ENCODE assay signal across 18 cellular contexts in the genomic region with DNA sequence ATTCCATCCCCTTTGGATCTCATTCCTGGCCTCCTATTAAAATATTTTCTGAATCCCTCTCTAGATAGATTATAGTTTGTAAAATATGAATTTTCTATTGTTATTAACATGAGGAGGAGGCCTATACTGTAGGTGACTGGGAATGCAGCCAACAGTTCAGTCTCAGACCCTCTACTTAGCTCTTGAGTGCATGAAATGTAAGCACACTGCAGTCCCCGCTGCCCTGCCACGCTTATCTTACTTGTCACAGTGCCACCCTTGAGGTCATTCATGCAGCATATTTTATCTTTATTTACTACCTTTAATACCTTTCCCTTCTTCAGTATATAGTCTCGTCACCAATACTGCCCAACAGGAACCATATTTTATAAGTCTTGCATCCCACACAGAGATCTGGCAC.
DNase-seq lines count a peak whose midpoint lies in the region; ATAC-seq and TF ChIP-seq lines count a peak whose summit lies in the region.
"Had no signal": no experiment of that assay in that cellular context is flagged by ENCODE, and none has a peak within 500 bp of the region (broad histone marks: within the 10 kb centered on the region; RNA-seq: fewer than 3 reads in every experiment).

No MANE protein-coding gene starts in this region.

- WGBS in endodermal cell (ENCODE audit: insufficient coverage in 1 of 2, insufficient read length in 1 of 2), 2 experiments = 97 to 100% methylated on average over 1 to 3 of the region's 3 CpGs

- H3K9me3 Mint-ChIP-seq in activated naive CD4-positive, alpha-beta T cell treated with anti-CD3 and anti-CD28 coated beads, Interleukin-2, amount 10 ng/mL, durations not matched to agents 7 days and 5 days = peaks cover 1% of the 10 kb centered on the region
- H3K9me3 Mint-ChIP-seq in naive B cell = peaks cover 0 to 12% (median 0%) of the 10 kb centered on the region in 7 donors
- H3K9me3 Mint-ChIP-seq in activated CD4-positive, alpha-beta T cell treated with anti-CD3 and anti-CD28 coated beads, Interleukin-2, amount 10 ng/mL, durations not matched to agents 24 days and 14 days = peaks cover 10% of the 10 kb centered on the region
- no peaks in the 10 kb centered on the region for H3K9me3 Mint-ChIP-seq in endodermal cell
- H3K9me3 Mint-ChIP-seq: CD4-positive, alpha-beta T cell; HFFc6 had no signal

- H3K4me3 Mint-ChIP-seq in activated naive CD4-positive, alpha-beta T cell treated with anti-CD3 and anti-CD28 coated beads, Interleukin-2, amount 10 ng/mL, durations not matched to agents 7 days and 5 days = no peak overlapping the region
- H3K4me3 Mint-ChIP-seq in naive B cell (no peak overlapping the region), endodermal cell (no peak overlapping the region)
- no peak overlapping the region for H3K4me3 Mint-ChIP-seq in activated CD4-positive, alpha-beta T cell treated with anti-CD3 and anti-CD28 coated beads, Interleukin-2, amount 10 ng/mL, durations not matched to agents 24 days and 14 days
- H3K4me3 Mint-ChIP-seq: CD4-positive, alpha-beta T cell; HFFc6; T-cell had no signal

- peaks cover 37% of the 10 kb centered on the region for H3K36me3 ChIP-seq in endodermal cell (ENCODE audit: control insufficient read depth, insufficient read depth, low read length)

- no peak for ATAC-seq in naive B cell (ENCODE audit: low read depth in 2 of 2)
- ATAC-seq: T-cell had no signal

- H3K4me1 ChIP-seq in endodermal cell (ENCODE audit: control insufficient read depth, insufficient read depth, low read length) = peaks cover 3% of the 10 kb centered on the region

- no peak overlapping the region for H3K27ac ChIP-seq in endodermal cell (ENCODE audit: low read depth, low read length)
- H3K27ac ChIP-seq: RWPE1 had no signal

- TF ChIP-seq CTCF in endodermal cell (conservative IDR thresholded peaks at IDR 0.05) = no peak

- intact Hi-C loops in activated CD4-positive, alpha-beta T cell treated with anti-CD3 and anti-CD28 coated beads, Interleukin-2, amount 10 ng/mL, durations not matched to agents 24 days and 14 days (cut with micrococcal nuclease) = no loop called here

- H3K36me3 Mint-ChIP-seq in activated naive CD4-positive, alpha-beta T cell treated with anti-CD3 and anti-CD28 coated beads, Interleukin-2, amount 10 ng/mL, durations not matched to agents 7 days and 5 days = peaks cover 34% of the 10 kb centered on the region
- peaks cover 27 to 29% of the 10 kb centered on the region in 2 donors for H3K36me3 Mint-ChIP-seq in naive B cell
- peaks cover 52% of the 10 kb centered on the region for H3K36me3 Mint-ChIP-seq in activated CD4-positive, alpha-beta T cell treated with anti-CD3 and anti-CD28 coated beads, Interleukin-2, amount 10 ng/mL, durations not matched to agents 24 days and 14 days (ENCODE audit: low read depth)
- peaks cover 28% of the 10 kb centered on the region for H3K36me3 Mint-ChIP-seq in endodermal cell (ENCODE audit: low read depth)

- H3K4me1 Mint-ChIP-seq in activated naive CD4-positive, alpha-beta T cell treated with anti-CD3 and anti-CD28 coated beads, Interleukin-2, amount 10 ng/mL, durations not matched to agents 7 days and 5 days = peaks cover 2% of the 10 kb centered on the region
- H3K4me1 Mint-ChIP-seq in naive B cell (peaks cover 60 to 80% (median 66%) of the 10 kb centered on the region in 3 donors), endodermal cell (peaks cover 27% of the 10 kb centered on the region)
- H3K4me1 Mint-ChIP-seq in activated CD4-positive, alpha-beta T cell treated with anti-CD3 and anti-CD28 coated beads, Interleukin-2, amount 10 ng/mL, durations not matched to agents 24 days and 14 days = peaks cover 20% of the 10 kb centered on the region

- H3K9ac ChIP-seq in endodermal cell (ENCODE audit: extremely low read depth, low read length, poor library complexity, severe bottlenecking) = no peak overlapping the region

- no peaks in the 10 kb centered on the region for H3K27me3 Mint-ChIP-seq in activated naive CD4-positive, alpha-beta T cell treated with anti-CD3 and anti-CD28 coated beads, Interleukin-2, amount 10 ng/mL, durations not matched to agents 7 days and 5 days
- H3K27me3 Mint-ChIP-seq in naive B cell (no peaks in the 10 kb centered on the region), endodermal cell (ENCODE audit: insufficient read depth) (no peaks in the 10 kb centered on the region)
- H3K27me3 Mint-ChIP-seq in activated CD4-positive, alpha-beta T cell treated with anti-CD3 and anti-CD28 coated beads, Interleukin-2, amount 10 ng/mL, durations not matched to agents 24 days and 14 days = no peaks in the 10 kb centered on the region
- H3K27me3 Mint-ChIP-seq: CD4-positive, alpha-beta T cell; T-cell had no signal

- peaks cover 3% of the 10 kb centered on the region for H3K9me3 ChIP-seq in endodermal cell (ENCODE audit: control insufficient read depth, low read length)

- H3K4me3 ChIP-seq in endodermal cell (ENCODE audit: low read length) = no peak overlapping the region

- DNase-seq in activated naive CD4-positive, alpha-beta T cell treated with anti-CD3 and anti-CD28 coated beads, Interleukin-2, amount 10 ng/mL, durations not matched to agents 7 days and 5 days = no peak
- no peak for DNase-seq in activated naive CD4-positive, alpha-beta T cell (lab: John Stamatoyannopoulos, UW)
- DNase-seq in NCI-H1105 (lab: John Stamatoyannopoulos, UW) = peak; percentile 36
- DNase-seq in NCI-H510A (lab: John Stamatoyannopoulos, UW) = peak; percentile 29
- no peak for DNase-seq in naive B cell
- DNase-seq in activated CD4-positive, alpha-beta T cell treated with anti-CD3 and anti-CD28 coated beads, Interleukin-2, amount 10 ng/mL, durations not matched to agents 24 days and 14 days = no peak
- DNase-seq in NOMO-1 treated with DMSO at 0.1 percent for 48 hours (lab: John Stamatoyannopoulos, UW; ENCODE audit: unreplicated experiment) = no peak
- DNase-seq in endodermal cell = no peak
- DNase-seq: ACHN; Calu3; CD4-positive, alpha-beta T cell; GOT3; HFFc6; KBM-7; NCI-H1048; NCI-H2081 treated with DMSO at 0.1 percent for 48 hours; T-cell had no signal

- CTCF ChIA-PET in activated naive CD4-positive, alpha-beta T cell treated with anti-CD3 and anti-CD28 coated beads, Interleukin-2, amount 10 ng/mL, durations not matched to agents 7 days and 5 days (lab: Charles Lee) = no interaction called here

- no peaks in the 10 kb centered on the region for H3K27me3 ChIP-seq in endodermal cell (ENCODE audit: control insufficient read depth, insufficient read depth, low read length, poor library complexity, severe bottlenecking)

- H3K27ac Mint-ChIP-seq in activated naive CD4-positive, alpha-beta T cell treated with anti-CD3 and anti-CD28 coated beads, Interleukin-2, amount 10 ng/mL, durations not matched to agents 7 days and 5 days = peak overlapping the region; percentile 21
- H3K27ac Mint-ChIP-seq in naive B cell (peak overlapping the region; percentile 47 to 79 (median 68)), endodermal cell (no peak overlapping the region)
- H3K27ac Mint-ChIP-seq in activated CD4-positive, alpha-beta T cell treated with anti-CD3 and anti-CD28 coated beads, Interleukin-2, amount 10 ng/mL, durations not matched to agents 24 days and 14 days = no peak overlapping the region
- H3K27ac Mint-ChIP-seq: CD4-positive, alpha-beta T cell; HFFc6; T-cell had no signal

Comparison
In these comparisons a context has a peak if more than half of its experiments do, and no peak if none do; other contexts are left out.
1. DNase-seq: peak in NCI-H1105 (single experiment) and NCI-H510A (single experiment); none in activated naive CD4-positive, alpha-beta T cell treated with anti-CD3 and anti-CD28 coated beads, Interleukin-2, amount 10 ng/mL, durations not matched to agents 7 days and 5 days (single experiment), activated naive CD4-positive, alpha-beta T cell (0 of 4), naive B cell (single experiment), activated CD4-positive, alpha-beta T cell treated with anti-CD3 and anti-CD28 coated beads, Interleukin-2, amount 10 ng/mL, durations not matched to agents 24 days and 14 days (single experiment), NOMO-1 treated with DMSO at 0.1 percent for 48 hours (single experiment) and endodermal cell (single experiment).
2. H3K27ac Mint-ChIP-seq: peak in activated naive CD4-positive, alpha-beta T cell treated with anti-CD3 and anti-CD28 coated beads, Interleukin-2, amount 10 ng/mL, durations not matched to agents 7 days and 5 days (single experiment) and naive B cell (6 of 6); none in activated CD4-positive, alpha-beta T cell treated with anti-CD3 and anti-CD28 coated beads, Interleukin-2, amount 10 ng/mL, durations not matched to agents 24 days and 14 days (single experiment) and endodermal cell (single experiment).